In genomic region chr4:40564815-40565505, GRCh38 we compare ENCODE assay signal across 12 cellular contexts.
A peak's percentile ranks its signal among the peaks of the same experiment; 100 is the strongest.
DNase-seq lines count a peak whose midpoint lies in the region; ATAC-seq and TF ChIP-seq lines count a peak whose summit lies in the region.
"Had no signal": no experiment of that assay in that cellular context is flagged by ENCODE, and none has a peak within 500 bp of the region (broad histone marks: within the 10 kb centered on the region; RNA-seq: fewer than 3 reads in every experiment).

No MANE protein-coding gene starts in this region.

- H3K27me3 Mint-ChIP-seq in nephron progenitor cell (ENCODE audit: low read depth, poor library complexity), result no peaks in the 10 kb centered on the region
- peaks cover 6% of the 10 kb centered on the region for H3K27me3 Mint-ChIP-seq in activated CD4-positive, alpha-beta memory T cell treated with anti-CD3 and anti-CD28 coated beads for 36 hours
- peaks cover 0 to 7% of the 10 kb centered on the region in 2 donors for H3K27me3 Mint-ChIP-seq in CD4-positive, alpha-beta memory T cell

- H3K4me1 ChIP-seq in CD4-positive, alpha-beta memory T cell (ENCODE audit: insufficient read depth, low read length), result no peaks in the 10 kb centered on the region
- H3K4me1 ChIP-seq: uterus had no signal

- peaks cover 4% of the 10 kb centered on the region for H3K9me3 Mint-ChIP-seq in nephron progenitor cell
- no peaks in the 10 kb centered on the region for H3K9me3 Mint-ChIP-seq in activated CD4-positive, alpha-beta memory T cell treated with anti-CD3 and anti-CD28 coated beads for 36 hours
- no peaks in the 10 kb centered on the region for H3K9me3 Mint-ChIP-seq in CD4-positive, alpha-beta memory T cell

- peaks cover 4% of the 10 kb centered on the region for H3K36me3 Mint-ChIP-seq in nephron progenitor cell (ENCODE audit: low read depth)
- H3K36me3 Mint-ChIP-seq in activated CD4-positive, alpha-beta memory T cell treated with anti-CD3 and anti-CD28 coated beads for 36 hours, result no peaks in the 10 kb centered on the region
- H3K36me3 Mint-ChIP-seq in CD4-positive, alpha-beta memory T cell, result no peaks in the 10 kb centered on the region

- no peak overlapping the region for H3K4me3 Mint-ChIP-seq in nephron progenitor cell
- H3K4me3 Mint-ChIP-seq in activated CD4-positive, alpha-beta memory T cell treated with anti-CD3 and anti-CD28 coated beads for 36 hours, result no peak overlapping the region
- H3K4me3 Mint-ChIP-seq in CD4-positive, alpha-beta memory T cell, result no peak overlapping the region

- H3K27ac Mint-ChIP-seq in nephron progenitor cell, result peak overlapping the region; percentile 92
- H3K27ac Mint-ChIP-seq in activated CD4-positive, alpha-beta memory T cell treated with anti-CD3 and anti-CD28 coated beads for 36 hours, result no peak overlapping the region
- H3K27ac Mint-ChIP-seq in CD4-positive, alpha-beta memory T cell, result no peak overlapping the region

- no peaks in the 10 kb centered on the region for H3K36me3 ChIP-seq in CD4-positive, alpha-beta memory T cell (ENCODE audit: insufficient read depth, low read length)
- H3K36me3 ChIP-seq: uterus had no signal

- POLR2A ChIA-PET in activated CD4-positive, alpha-beta memory T cell treated with anti-CD3 and anti-CD28 coated beads for 36 hours (lab: Charles Lee), result no interaction called here
- POLR2A ChIA-PET in CD4-positive, alpha-beta memory T cell (lab: Charles Lee; ENCODE audit: partially characterized antibody), result no interaction called here

- no peak overlapping the region for H3K4me3 ChIP-seq in GM12865 (ENCODE audit: low read depth, low read length)
- no peak overlapping the region for H3K4me3 ChIP-seq in CD4-positive, alpha-beta memory T cell (ENCODE audit: low read length in 2 of 2)
- H3K4me3 ChIP-seq: uterus had no signal

- CTCF ChIA-PET in activated CD4-positive, alpha-beta memory T cell treated with anti-CD3 and anti-CD28 coated beads for 36 hours (lab: Charles Lee), result no interaction called here
- CTCF ChIA-PET in CD4-positive, alpha-beta memory T cell (lab: Charles Lee; ENCODE audit: partially characterized antibody), result interaction anchor here (1.7 kb wide), 1 partner anchor 14 kb away, joined by 5 read pairs; no protein-coding TSS in a partner anchor

- ATAC-seq in GM21717 (IDR thresholded peaks at IDR 0.05; ENCODE audit: unreplicated experiment), result no peak

- DNase-seq in GM12865 (ENCODE audit: low read depth), result peak; percentile 65
- DNase-seq in NCI-H187 treated with DMSO at 0.1 percent for 48 hours (lab: John Stamatoyannopoulos, UW), result peak; percentile 12
- DNase-seq in amniotic epithelial cell (ENCODE audit: low read depth), result peak; percentile 94
- DNase-seq in nephron progenitor cell, result no peak
- no peak for DNase-seq in GF-D8 (lab: John Stamatoyannopoulos, UW)
- DNase-seq in activated CD4-positive, alpha-beta memory T cell treated with anti-CD3 and anti-CD28 coated beads for 36 hours, result no peak
- DNase-seq in CD4-positive, alpha-beta memory T cell, result no peak
- DNase-seq: activated effector memory CD4-positive, alpha-beta T cell treated with anti-CD3 and anti-CD28 coated beads, Interleukin-2, amount 50 U/mL, for 16 hours; KBM-7; SW 1271; uterus had no signal

- H3K4me1 Mint-ChIP-seq in nephron progenitor cell, result peaks cover 40% of the 10 kb centered on the region
- H3K4me1 Mint-ChIP-seq in activated CD4-positive, alpha-beta memory T cell treated with anti-CD3 and anti-CD28 coated beads for 36 hours (ENCODE audit: low read depth), result peaks cover 3% of the 10 kb centered on the region
- H3K4me1 Mint-ChIP-seq in CD4-positive, alpha-beta memory T cell, result peaks cover 0 to 1% (median 0%) of the 10 kb centered on the region in 4 donors

- no peak overlapping the region for H3K27ac ChIP-seq in CD4-positive, alpha-beta memory T cell (ENCODE audit: low read depth, low read length)
- H3K27ac ChIP-seq: uterus had no signal

- H3K9me3 ChIP-seq in CD4-positive, alpha-beta memory T cell (ENCODE audit: control insufficient read depth in 1 of 2, low read length in 2 of 2), result no peaks in the 10 kb centered on the region
- H3K9me3 ChIP-seq: uterus had no signal

- intact Hi-C loops in activated CD4-positive, alpha-beta memory T cell treated with anti-CD3 and anti-CD28 coated beads for 36 hours (cut with micrococcal nuclease), result no loop called here
- intact Hi-C loops in CD4-positive, alpha-beta memory T cell (cut with micrococcal nuclease), result no loop called here

- H3K27me3 ChIP-seq in CD4-positive, alpha-beta memory T cell (ENCODE audit: insufficient read depth, low read length), result no peaks in the 10 kb centered on the region
- H3K27me3 ChIP-seq: uterus had no signal

- no peak for TF ChIP-seq CTCF in GM12865 (IDR thresholded peaks at IDR 0.05; ENCODE audit: insufficient read depth, low read depth, low read length, missing control alignments)
- TF ChIP-seq CTCF in nephron progenitor cell (IDR thresholded peaks at IDR 0.05), result no peak

Comparison
In these comparisons a context has a peak if more than half of its experiments do, and no peak if none do; other contexts are left out.
1. DNase-seq: peak in GM12865 (single experiment), NCI-H187 treated with DMSO at 0.1 percent for 48 hours (single experiment) and amniotic epithelial cell (single experiment); none in nephron progenitor cell (single experiment), GF-D8 (single experiment), activated CD4-positive, alpha-beta memory T cell treated with anti-CD3 and anti-CD28 coated beads for 36 hours (single experiment) and CD4-positive, alpha-beta memory T cell (0 of 5).